ENCODE assay signal across 8 cellular contexts in the genomic region with DNA sequence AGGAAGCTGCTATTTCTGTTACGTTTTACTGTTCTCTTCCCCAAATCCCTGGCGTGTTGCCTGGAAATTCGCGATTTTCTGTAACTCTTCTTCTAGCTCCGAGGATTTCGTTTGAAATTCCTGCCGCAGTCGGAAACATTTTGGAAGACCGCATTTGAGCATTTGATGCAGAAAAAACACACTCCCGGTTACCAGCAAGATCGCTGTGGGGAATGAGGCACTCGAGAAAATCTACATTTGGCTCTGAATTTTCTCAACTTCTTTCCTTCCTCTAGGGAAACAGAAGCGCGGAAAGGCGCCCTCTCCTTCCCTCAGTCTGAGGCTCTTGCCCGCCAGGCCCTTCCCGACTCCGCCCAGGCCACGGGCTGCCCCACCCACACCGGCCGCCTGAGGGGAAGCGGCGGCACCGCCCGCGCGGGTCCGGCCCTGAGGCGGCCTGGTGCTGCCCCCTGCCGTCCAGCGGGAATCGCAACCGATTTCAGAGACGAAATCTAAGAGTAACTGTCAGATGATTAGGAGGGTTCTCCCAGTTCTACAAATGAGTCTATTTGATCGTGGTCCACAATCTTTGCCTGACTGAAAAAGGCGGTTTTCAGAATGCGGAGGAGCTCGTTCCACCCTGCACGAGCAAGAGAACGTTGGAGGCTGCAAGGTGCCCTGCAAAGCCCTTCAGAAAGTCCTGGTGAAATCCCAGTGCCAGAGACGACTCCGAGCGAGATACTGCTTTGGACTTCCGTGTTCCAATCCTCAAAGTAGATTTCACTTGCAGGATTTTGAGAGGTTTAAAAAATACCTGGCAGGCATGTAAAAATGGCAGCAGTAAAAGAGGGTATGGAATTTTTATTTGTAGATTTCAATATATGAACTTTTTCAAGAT.
DNase-seq lines count a peak whose midpoint lies in the region; ATAC-seq and TF ChIP-seq lines count a peak whose summit lies in the region.

No MANE protein-coding gene starts in this region.

- H3K27ac Mint-ChIP-seq in central memory CD8-positive, alpha-beta T cell (ENCODE audit: low read depth): no peak overlapping the region

- DNase-seq in AG04449 (ENCODE audit: low read depth, low spot score) (no peak), NCI-H2171 (lab: John Stamatoyannopoulos, UW) (peak; percentile 82), islet precursor cell (peak; percentile 96)
- peak; percentile 73 to 86 (median 78) for DNase-seq in activated CD4-positive, CD25-positive, alpha-beta regulatory T cell (lab: John Stamatoyannopoulos, UW)
- DNase-seq in central memory CD8-positive, alpha-beta T cell (ENCODE audit: low spot score in 2 of 2): peak; percentile 61 to 72
- peak; percentile 91 for DNase-seq in stimulated activated CD4-positive, alpha-beta T cell treated with anti-CD3 and anti-CD28 coated beads, Interleukin-12 subunit alpha, Interleukin-12 subunit beta, amount 100 ng/mL, for 4 hours

- CTCF ChIA-PET in AG04449 (lab: Yijun Ruan, JAX): interaction anchor here (0.7 to 8.2 kb wide), 50 partner anchors 9 to 1539 kb away, joined by 3 to 132 read pairs (median 4); partner anchors contain the start of gene TUBGCP3

- ATAC-seq in GM18858 (IDR thresholded peaks at IDR 0.05; ENCODE audit: unreplicated experiment) (peak; percentile 94), HG03095 (IDR thresholded peaks at IDR 0.05; ENCODE audit: unreplicated experiment) (peak; percentile 100)
- peak; percentile 92 for ATAC-seq in central memory CD8-positive, alpha-beta T cell (replicated peaks; ENCODE audit: extremely low read depth, poor library complexity, severe bottlenecking)

- H3K4me3 ChIP-seq in AG04449 (ENCODE audit: low read depth, low read length): peak overlapping the region; percentile 50

- H3K4me3 Mint-ChIP-seq in central memory CD8-positive, alpha-beta T cell: peak overlapping the region; percentile 74

- peaks cover 32% of the 10 kb centered on the region for H3K27me3 Mint-ChIP-seq in central memory CD8-positive, alpha-beta T cell

- TF ChIP-seq CTCF in AG04449 (IDR thresholded peaks at IDR 0.05; ENCODE audit: insufficient read depth, low read length, missing control alignments): peak; percentile 77

- H3K9me3 Mint-ChIP-seq in central memory CD8-positive, alpha-beta T cell: no peaks in the 10 kb centered on the region

- H3K36me3 Mint-ChIP-seq in central memory CD8-positive, alpha-beta T cell (ENCODE audit: insufficient read depth): no peaks in the 10 kb centered on the region

- POLR2A ChIA-PET in AG04449 (lab: Yijun Ruan, JAX): interaction anchor here (1.1 kb wide), 1 partner anchor 19 kb away, joined by 6 read pairs; the partner anchor contains the start of gene TUBGCP3

- H3K4me1 Mint-ChIP-seq in central memory CD8-positive, alpha-beta T cell: peaks cover 9% of the 10 kb centered on the region
